In the genomic region with DNA sequence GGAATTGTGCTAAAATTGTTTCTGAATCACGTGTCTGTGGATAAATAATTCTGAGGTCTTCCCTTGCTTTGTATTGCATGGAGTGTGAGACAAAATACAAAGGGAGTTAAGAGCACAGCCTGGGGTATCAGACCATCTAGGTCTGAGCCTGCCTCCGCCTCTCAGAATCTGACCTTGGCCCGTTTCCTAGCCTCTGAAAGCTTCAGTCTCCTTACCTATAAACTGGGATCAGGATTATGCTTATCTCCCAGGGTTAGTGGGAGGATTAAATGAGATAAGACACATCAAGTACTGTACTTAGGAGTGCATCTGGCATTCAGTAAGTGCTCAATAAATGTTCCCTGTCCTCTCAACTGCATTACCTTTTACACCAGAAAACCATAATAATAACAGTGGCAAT, we compare ENCODE assay signal across 18 cellular contexts.
DNase-seq lines count a peak whose midpoint lies in the region; ATAC-seq and TF ChIP-seq lines count a peak whose summit lies in the region.
"Had no signal": no experiment of that assay in that cellular context is flagged by ENCODE, and none has a peak within 500 bp of the region (broad histone marks: within the 10 kb centered on the region; RNA-seq: fewer than 3 reads in every experiment).

No MANE protein-coding gene starts in this region.

- no peak for ATAC-seq in GM18505 (IDR thresholded peaks at IDR 0.05; ENCODE audit: unreplicated experiment)
- ATAC-seq: CD8-positive, alpha-beta T cell had no signal

- H3K36me3 ChIP-seq in neural cell (ENCODE audit: insufficient read depth, low read length) = no peaks in the 10 kb centered on the region
- H3K36me3 ChIP-seq: BLaER1, HAP-1 had no signal

- H4K20me1 ChIP-seq in neural cell (ENCODE audit: insufficient read depth) = no peaks in the 10 kb centered on the region
- H4K20me1 ChIP-seq: BLaER1 had no signal

- H3K79me2 ChIP-seq in neural cell (replicated peaks; ENCODE audit: insufficient read depth, low read length) = no peaks in the 10 kb centered on the region

- no peak for TF ChIP-seq POLR2A in GM18505 (IDR thresholded peaks at IDR 0.05; ENCODE audit: borderline replicate concordance, extremely low read depth, insufficient read depth, insufficient read length)

- DNase-seq in NCI-H82 (lab: John Stamatoyannopoulos, UW) (peak; percentile 4), NCI-H82 treated with DMSO at 0.1 percent for 48 hours (lab: John Stamatoyannopoulos, UW; ENCODE audit: unreplicated experiment) (no peak), SK-N-DZ (ENCODE audit: low spot score) (peak; percentile 40), HuH-7.5 (ENCODE audit: low spot score) (no peak)
- DNase-seq: Caco-2; CD4-positive, CD25-positive, alpha-beta regulatory T cell; CD8-positive, alpha-beta T cell; DMS53; DMS79 treated with DMSO at 0.1 percent for 48 hours; GF-D8; GOT3; HFFc6 had no signal

- no peak for TF ChIP-seq EP300 in neural cell (conservative IDR thresholded peaks at IDR 0.05; ENCODE audit: poor library complexity, severe bottlenecking)

- H3K27ac ChIP-seq in neural cell (ENCODE audit: low read length) = peak overlapping the region; percentile 44
- H3K27ac ChIP-seq: 22Rv1, BLaER1, C4-2B had no signal

- no peak for TF ChIP-seq CTCF in neural cell (IDR thresholded peaks at IDR 0.05; ENCODE audit: poor library complexity, severe bottlenecking)

- H3K9ac ChIP-seq in neural cell (ENCODE audit: low read length) = no peak overlapping the region
- H3K9ac ChIP-seq: BLaER1 had no signal

- H2AFZ ChIP-seq in neural cell (ENCODE audit: low read depth, low read length) = no peak overlapping the region

- H3K9me3 ChIP-seq in neural cell (ENCODE audit: low read length) = no peaks in the 10 kb centered on the region
- H3K9me3 ChIP-seq: Caco-2 had no signal

- no peak for TF ChIP-seq RAD21 in neural cell (conservative IDR thresholded peaks at IDR 0.05)

- H3K4me3 ChIP-seq in neural cell (ENCODE audit: low read length) = no peak overlapping the region
- H3K4me3 ChIP-seq: BLaER1, HAP-1 had no signal

- H3K9me2 ChIP-seq in neural cell (ENCODE audit: insufficient read depth, low read length) = no peaks in the 10 kb centered on the region

- no peaks in the 10 kb centered on the region for H3K27me3 ChIP-seq in neural cell (ENCODE audit: insufficient read depth, low read depth, low read length)
- H3K27me3 ChIP-seq: BLaER1 had no signal

- H3F3A ChIP-seq in neural cell (ENCODE audit: insufficient read depth, low read length, poor library complexity, severe bottlenecking) = no peaks in the 10 kb centered on the region

- H3K4me2 ChIP-seq in neural cell (ENCODE audit: low read length) = no peak overlapping the region
- H3K4me2 ChIP-seq: BLaER1 had no signal

TF ChIP-seq in neural cell, 6 proteins besides CTCF, POLR2A, EP300 and RAD21:
- no peak for TF ChIP-seq POLR2AphosphoS5 (IDR thresholded peaks at IDR 0.05)
- TF ChIP-seq MXI1 (conservative IDR thresholded peaks at IDR 0.05; ENCODE audit: poor library complexity, severe bottlenecking) = no peak
- TF ChIP-seq, protein P1, sequence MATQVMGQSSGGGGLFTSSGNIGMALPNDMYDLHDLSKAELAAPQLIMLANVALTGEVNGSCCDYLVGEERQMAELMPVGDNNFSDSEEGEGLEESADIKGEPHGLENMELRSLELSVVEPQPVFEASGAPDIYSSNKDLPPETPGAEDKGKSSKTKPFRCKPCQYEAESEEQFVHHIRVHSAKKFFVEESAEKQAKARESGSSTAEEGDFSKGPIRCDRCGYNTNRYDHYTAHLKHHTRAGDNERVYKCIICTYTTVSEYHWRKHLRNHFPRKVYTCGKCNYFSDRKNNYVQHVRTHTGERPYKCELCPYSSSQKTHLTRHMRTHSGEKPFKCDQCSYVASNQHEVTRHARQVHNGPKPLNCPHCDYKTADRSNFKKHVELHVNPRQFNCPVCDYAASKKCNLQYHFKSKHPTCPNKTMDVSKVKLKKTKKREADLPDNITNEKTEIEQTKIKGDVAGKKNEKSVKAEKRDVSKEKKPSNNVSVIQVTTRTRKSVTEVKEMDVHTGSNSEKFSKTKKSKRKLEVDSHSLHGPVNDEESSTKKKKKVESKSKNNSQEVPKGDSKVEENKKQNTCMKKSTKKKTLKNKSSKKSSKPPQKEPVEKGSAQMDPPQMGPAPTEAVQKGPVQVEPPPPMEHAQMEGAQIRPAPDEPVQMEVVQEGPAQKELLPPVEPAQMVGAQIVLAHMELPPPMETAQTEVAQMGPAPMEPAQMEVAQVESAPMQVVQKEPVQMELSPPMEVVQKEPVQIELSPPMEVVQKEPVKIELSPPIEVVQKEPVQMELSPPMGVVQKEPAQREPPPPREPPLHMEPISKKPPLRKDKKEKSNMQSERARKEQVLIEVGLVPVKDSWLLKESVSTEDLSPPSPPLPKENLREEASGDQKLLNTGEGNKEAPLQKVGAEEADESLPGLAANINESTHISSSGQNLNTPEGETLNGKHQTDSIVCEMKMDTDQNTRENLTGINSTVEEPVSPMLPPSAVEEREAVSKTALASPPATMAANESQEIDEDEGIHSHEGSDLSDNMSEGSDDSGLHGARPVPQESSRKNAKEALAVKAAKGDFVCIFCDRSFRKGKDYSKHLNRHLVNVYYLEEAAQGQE (IDR thresholded peaks at IDR 0.05; ENCODE audit: borderline replicate concordance) = no peak
- TF ChIP-seq SMC3 (conservative IDR thresholded peaks at IDR 0.05; ENCODE audit: poor library complexity) = no peak
- no peak for TF ChIP-seq EZH2 (IDR thresholded peaks at IDR 0.05; ENCODE audit: borderline replicate concordance, insufficient read depth, low read length, poor library complexity, severe bottlenecking)
- no peak for TF ChIP-seq TAF1 (IDR thresholded peaks at IDR 0.05; ENCODE audit: low read depth)

Comparison
In these comparisons a context has a peak if more than half of its experiments do, and no peak if none do; other contexts are left out.
1. DNase-seq: peak in NCI-H82 (single experiment) and SK-N-DZ (single experiment); none in NCI-H82 treated with DMSO at 0.1 percent for 48 hours (single experiment) and HuH-7.5 (single experiment).